Comparison of ENCODE assay signal across 16 cellular contexts in genomic region chr2:197057946-197058345, GRCh38.
DNase-seq lines count a peak whose midpoint lies in the region; ATAC-seq and TF ChIP-seq lines count a peak whose summit lies in the region.
"Had no signal": no experiment of that assay in that cellular context is flagged by ENCODE, and none has a peak within 500 bp of the region (broad histone marks: within the 10 kb centered on the region; RNA-seq: fewer than 3 reads in every experiment).

No MANE protein-coding gene starts in this region.

- no peaks in the 10 kb centered on the region for H3K79me1 ChIP-seq in mesenchymal stem cell (replicated peaks; ENCODE audit: low read length, poor library complexity, severe bottlenecking)

- peaks cover 27% of the 10 kb centered on the region for H3K36me3 ChIP-seq in Loucy (ENCODE audit: insufficient read depth, low read length)
- H3K36me3 ChIP-seq in RWPE2 (ENCODE audit: low read depth) = no peaks in the 10 kb centered on the region
- no peaks in the 10 kb centered on the region for H3K36me3 ChIP-seq in mesenchymal stem cell (ENCODE audit: control insufficient read depth in 1 of 2, insufficient read depth in 2 of 2, low read depth in 1 of 2, low read length in 2 of 2)

- peaks cover 9% of the 10 kb centered on the region for H3K4me1 ChIP-seq in Loucy (ENCODE audit: insufficient read depth, low read length, poor library complexity, severe bottlenecking)
- no peaks in the 10 kb centered on the region for H3K4me1 ChIP-seq in RWPE2 (ENCODE audit: insufficient read depth, poor library complexity, severe bottlenecking)
- H3K4me1 ChIP-seq in mesenchymal stem cell (ENCODE audit: control insufficient read depth, insufficient read depth, low read depth, low read length) = no peaks in the 10 kb centered on the region

- H3K27ac ChIP-seq in RWPE2 (ENCODE audit: poor library complexity, severe bottlenecking) (no peak overlapping the region), mesenchymal stem cell (ENCODE audit: low read length, poor library complexity, severe bottlenecking) (no peak overlapping the region)

- H3K4me2 ChIP-seq in Loucy (ENCODE audit: low read depth, low read length, poor library complexity, severe bottlenecking) (no peak overlapping the region), mesenchymal stem cell (ENCODE audit: low read length, poor library complexity, severe bottlenecking) (no peak overlapping the region)

- no peak overlapping the region for H3K18ac ChIP-seq in mesenchymal stem cell (ENCODE audit: low read depth in 1 of 2, low read length in 2 of 2)

- H2BK12ac ChIP-seq in mesenchymal stem cell (ENCODE audit: low read length in 2 of 2) = no peak overlapping the region

- no peak for ATAC-seq in RWPE2 (ENCODE audit: low read depth)
- ATAC-seq: Panc1, Right ventricle myocardium inferior had no signal

- H2BK5ac ChIP-seq in mesenchymal stem cell (ENCODE audit: low read depth, low read length, poor library complexity, severe bottlenecking) = no peak overlapping the region

- H4K8ac ChIP-seq in mesenchymal stem cell (ENCODE audit: low read length) = no peak overlapping the region

- H3K79me2 ChIP-seq in Loucy (ENCODE audit: insufficient read depth, low read length) = no peaks in the 10 kb centered on the region

- H3K9me3 ChIP-seq in Loucy (ENCODE audit: insufficient read depth, low read depth, low read length) = peaks cover 26% of the 10 kb centered on the region
- H3K9me3 ChIP-seq in RWPE2 (ENCODE audit: severe bottlenecking) = no peaks in the 10 kb centered on the region
- H3K9me3 ChIP-seq in mesenchymal stem cell (ENCODE audit: control insufficient read depth, low read length) = peaks cover 12% of the 10 kb centered on the region

- H3K9ac ChIP-seq in Loucy (ENCODE audit: low read depth, low read length, poor library complexity, severe bottlenecking) = no peak overlapping the region
- no peak overlapping the region for H3K9ac ChIP-seq in mesenchymal stem cell (ENCODE audit: low read length)

- no peak overlapping the region for H3K4ac ChIP-seq in mesenchymal stem cell (ENCODE audit: low read depth in 1 of 2, low read length in 2 of 2)

- H2BK15ac ChIP-seq in mesenchymal stem cell (ENCODE audit: low read depth, poor library complexity, severe bottlenecking) = no peak overlapping the region

- H2BK120ac ChIP-seq in mesenchymal stem cell (ENCODE audit: low read depth, low read length) = no peak overlapping the region

- no peak overlapping the region for H2AK5ac ChIP-seq in mesenchymal stem cell (ENCODE audit: low read length, severe bottlenecking)

- H4K91ac ChIP-seq in mesenchymal stem cell (ENCODE audit: low read length) = no peak overlapping the region

- H3F3A ChIP-seq in Loucy (ENCODE audit: low read depth) = no peaks in the 10 kb centered on the region

- TF ChIP-seq CTCF in Loucy (conservative IDR thresholded peaks at IDR 0.05; ENCODE audit: low read length) (peak; percentile 29; the same call in 1 of the 2 replicates), RWPE2 (IDR thresholded peaks at IDR 0.05; ENCODE audit: poor library complexity, severe bottlenecking) (peak; percentile 8)

- no peak overlapping the region for H3K4me3 ChIP-seq in Loucy (ENCODE audit: low read length, poor library complexity, severe bottlenecking)
- no peak overlapping the region for H3K4me3 ChIP-seq in RWPE2 (ENCODE audit: severe bottlenecking)
- no peak overlapping the region for H3K4me3 ChIP-seq in mesenchymal stem cell (ENCODE audit: insufficient read depth in 1 of 2, low read depth in 1 of 2, low read length in 2 of 2)

- H2AFZ ChIP-seq in Loucy (ENCODE audit: low read length) (no peak overlapping the region), mesenchymal stem cell (ENCODE audit: low read depth, low read length) (no peak overlapping the region)

- no peak overlapping the region for H3K23ac ChIP-seq in mesenchymal stem cell (ENCODE audit: low read length in 2 of 2)

- H3K14ac ChIP-seq in mesenchymal stem cell (ENCODE audit: low read length in 2 of 2) = no peak overlapping the region

- H3K9me2 ChIP-seq in Loucy (replicated peaks; ENCODE audit: low read depth, low read length) = no peaks in the 10 kb centered on the region

- H4K20me1 ChIP-seq in Loucy (ENCODE audit: insufficient read depth, low read length, poor library complexity, severe bottlenecking) = no peaks in the 10 kb centered on the region

- 83% methylated on average over 1 of the region's 2 CpGs for WGBS in mesenchymal stem cell

- H3K27me3 ChIP-seq in Loucy (ENCODE audit: insufficient read depth, low read length, poor library complexity, severe bottlenecking) = no peaks in the 10 kb centered on the region
- no peaks in the 10 kb centered on the region for H3K27me3 ChIP-seq in RWPE2 (ENCODE audit: insufficient read depth, poor library complexity, severe bottlenecking)
- no peaks in the 10 kb centered on the region for H3K27me3 ChIP-seq in mesenchymal stem cell (ENCODE audit: control insufficient read depth in 1 of 2, insufficient read depth in 1 of 2, low read length in 2 of 2)

- DNase-seq in ELR (ENCODE audit: low read depth) = peak; percentile 19
- no peak for DNase-seq in RWPE2 (ENCODE audit: low spot score)
- DNase-seq in mesenchymal stem cell = peak; percentile 10
- DNase-seq in NCI-H2227 (lab: John Stamatoyannopoulos, UW; ENCODE audit: unreplicated experiment) = no peak
- no peak for DNase-seq in KG1 (lab: John Stamatoyannopoulos, UW)
- no peak for DNase-seq in T-helper 2 cell
- DNase-seq: CD4-positive, CD25-positive, alpha-beta regulatory T cell; DMS79; KBM-7; NCI-H1105 treated with DMSO at 0.1 percent for 48 hours; NCI-H2029; NCI-H510A; NCI-H774 had no signal

Comparison
In these comparisons a context has a peak if more than half of its experiments do, and no peak if none do; other contexts are left out.
1. DNase-seq: peak in ELR (single experiment) and mesenchymal stem cell (single experiment); none in RWPE2 (single experiment), NCI-H2227 (single experiment), KG1 (single experiment) and T-helper 2 cell (0 of 5).